10 cellular contexts compared by ENCODE assay signal in the genomic region with DNA sequence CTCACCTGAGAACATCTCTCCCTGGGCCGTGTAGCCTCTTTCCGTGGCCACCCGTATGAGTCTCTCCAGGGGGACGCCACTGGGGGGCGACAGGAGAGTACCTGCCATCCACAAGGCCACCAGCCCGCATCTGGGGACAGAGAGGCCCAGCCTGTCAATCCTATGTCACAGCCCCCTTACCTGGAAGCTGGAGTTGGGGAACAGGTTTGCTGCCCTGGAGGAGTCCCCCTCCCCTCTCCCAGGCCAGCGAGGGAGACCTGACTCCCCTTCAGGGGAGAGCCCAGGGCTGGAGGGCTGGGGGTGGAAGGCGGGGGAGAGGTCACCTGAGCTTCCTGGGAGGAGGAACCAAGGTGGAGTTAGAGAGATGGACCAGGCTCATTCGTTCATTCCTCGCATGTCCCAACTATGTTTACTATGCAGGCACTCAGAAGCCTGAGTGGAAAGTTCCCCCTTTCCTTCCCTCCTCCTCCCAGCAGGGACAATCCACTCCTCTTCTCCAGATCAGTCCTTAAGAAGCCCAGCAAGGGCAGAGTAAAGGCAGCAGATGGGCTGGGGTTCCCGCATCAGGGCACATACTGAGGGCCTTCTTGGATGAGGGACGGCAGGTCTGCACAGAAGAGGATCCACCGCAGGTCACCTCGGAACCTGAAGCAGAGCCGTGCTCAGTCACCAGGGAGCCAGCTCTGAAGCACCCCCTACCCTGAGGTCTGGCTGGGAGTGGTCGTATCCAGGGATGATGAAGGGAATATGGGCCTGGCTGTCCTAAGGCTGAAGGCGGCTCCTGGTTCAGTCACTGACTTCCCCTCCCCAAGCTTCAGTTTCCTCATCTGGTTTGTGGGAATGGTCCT. TPM values are rescaled to one million over a fixed set of nuclear protein-coding genes. Genes with fewer than 3 reads are reported as not detected.
DNase-seq lines count a peak whose midpoint lies in the region; ATAC-seq, FAIRE-seq and TF ChIP-seq lines count a peak whose summit lies in the region.
"Had no signal": no experiment of that assay in that cellular context is flagged by ENCODE, and none has a peak within 500 bp of the region (broad histone marks: within the 10 kb centered on the region; RNA-seq: fewer than 3 reads in every experiment).

No MANE protein-coding gene starts in this region.

- BruUV-seq in HepG2 (replicated peaks; lab: Mats Ljungman, UMichigan) (no TSS peak), mammary epithelial cell (replicated peaks; lab: Mats Ljungman, UMichigan) (no TSS peak)

- POLR2A ChIA-PET in HepG2 (lab: Yijun Ruan, JAX) = interaction anchor here (0.7 to 2.2 kb wide), 9 partner anchors 10 to 54 kb away, joined by 3 to 9 read pairs (median 3); a partner anchor contains a TSS

- peak; percentile 45; the same call in 1 of the 2 replicates for TF ChIP-seq RAD21 in HepG2 (CRISPR knock-in tag; IDR thresholded peaks at IDR 0.05)

- H3K4me1 ChIP-seq in HepG2 (ENCODE audit: insufficient read depth, low read length) (peaks cover 42% of the 10 kb centered on the region), mammary epithelial cell (ENCODE audit: insufficient read depth, low read length) (peaks cover 13% of the 10 kb centered on the region)

- H3K27ac ChIP-seq in HepG2 (ENCODE audit: extremely low read length, insufficient read depth, low read length) (peak overlapping the region; percentile 40), mammary epithelial cell (ENCODE audit: insufficient read depth, low read depth, low read length) (no peak overlapping the region)

- peaks cover 8% of the 10 kb centered on the region for H3K79me2 ChIP-seq in HepG2 (ENCODE audit: insufficient read depth, low read length)
- peaks cover 3% of the 10 kb centered on the region for H3K79me2 ChIP-seq in mammary epithelial cell (ENCODE audit: insufficient read depth, low read length)

- dilution Hi-C loops in mammary epithelial cell (cut with HindIII; ENCODE audit: low sequenced_read_pairs) = loop anchor here (5.0 kb wide), 1 partner anchor 37 kb away; no protein-coding TSS in a partner anchor

- DNase-seq in 8988T (peak; percentile 70), GM20000 (ENCODE audit: low spot score) (peak; percentile 42), HepG2 (ENCODE audit: low spot score) (peak; percentile 21), superior temporal gyrus (ENCODE audit: extremely low spot score) (no peak), hippocampal formation (lab: John Stamatoyannopoulos, UW) (no peak), NCI-H345 (lab: John Stamatoyannopoulos, UW) (no peak), mammary epithelial cell (no peak)
- DNase-seq in activated naive CD4-positive, alpha-beta T cell treated with anti-CD3 and anti-CD28 coated beads, Interleukin-2, amount 50 U/mL, for 72 hours (ENCODE audit: low spot score in 2 of 2) = no peak
- DNase-seq: Calu3, MM.1S had no signal

- peaks cover 2 to 4% of the 10 kb centered on the region in 2 donors for H3K36me3 Mint-ChIP-seq in activated naive CD4-positive, alpha-beta T cell treated with anti-CD3 and anti-CD28 coated beads, Interleukin-2, amount 50 U/mL, for 72 hours

- ATAC-seq in activated naive CD4-positive, alpha-beta T cell treated with anti-CD3 and anti-CD28 coated beads, Interleukin-2, amount 50 U/mL, for 72 hours = peak; percentile 42 to 55
- ATAC-seq in HepG2 = peak; percentile 57

- H3K4me2 ChIP-seq in HepG2 (ENCODE audit: low read depth, low read length) (peak overlapping the region; percentile 61), mammary epithelial cell (ENCODE audit: insufficient read depth, low read depth, low read length) (no peak overlapping the region)

- no peaks in the 10 kb centered on the region; a peak in 1 of 5 replicates for H3K27me3 ChIP-seq in HepG2 (ENCODE audit: control insufficient read depth in 1 of 2, insufficient read depth in 2 of 2, low read length in 2 of 2)
- H3K27me3 ChIP-seq in mammary epithelial cell (ENCODE audit: insufficient read depth, low read length) = no peaks in the 10 kb centered on the region

- no peaks in the 10 kb centered on the region for H3K9me3 Mint-ChIP-seq in activated naive CD4-positive, alpha-beta T cell treated with anti-CD3 and anti-CD28 coated beads, Interleukin-2, amount 50 U/mL, for 72 hours

- intact Hi-C loops in HepG2 (cut with micrococcal nuclease; ENCODE audit: unreplicated experiment) = loop anchor here (2.0 kb wide), 1 partner anchor 62 kb away; no protein-coding TSS in a partner anchor
- intact Hi-C loops in mammary epithelial cell (cut with micrococcal nuclease) = no loop called here

- no peaks in the 10 kb centered on the region for H3K9me3 ChIP-seq in HepG2 (ENCODE audit: low read length)
- H3K9me3 ChIP-seq in mammary epithelial cell (replicated peaks; ENCODE audit: insufficient read depth, low read length) = no peaks in the 10 kb centered on the region

- peak overlapping the region; percentile 45; the same call in 1 of the 2 replicates for H3K9ac ChIP-seq in HepG2 (ENCODE audit: insufficient read depth, low read depth, low read length)
- H3K9ac ChIP-seq in mammary epithelial cell (ENCODE audit: insufficient read depth, low read length) = no peak overlapping the region

- CTCF ChIA-PET in HepG2 (lab: Yijun Ruan, JAX; ENCODE audit: low intra/inter-chr PET ratio, low total read pairs) = interaction anchor here (0.7 to 1.6 kb wide), 2 partner anchors 62 to 63 kb away, joined by 3 to 4 read pairs; no protein-coding TSS in a partner anchor
- CTCF ChIA-PET in mammary epithelial cell (lab: Charles Lee; ENCODE audit: low non-redundant PET) = no interaction called here

- no peak for TF ChIP-seq EP300 in HepG2 (IDR thresholded peaks at IDR 0.05; ENCODE audit: low read depth in 2 of 2, low read length in 2 of 2)
- TF ChIP-seq EP300 in HepG2 (CRISPR knock-in tag; IDR thresholded peaks at IDR 0.05; ENCODE audit: borderline replicate concordance) = no peak

- H3K4me3 ChIP-seq in HepG2 (replicated peaks in 1 of 3; ENCODE audit: insufficient read depth in 1 of 3, low read depth in 2 of 3, low read length in 3 of 3) (peak overlapping the region in 1 of 3 experiments; percentile 26; a peak in 1 of 6 replicates), mammary epithelial cell (replicated peaks in 1 of 3; ENCODE audit: insufficient read depth in 1 of 3, low read depth in 2 of 3, low read length in 3 of 3) (no peak overlapping the region)

- no peaks in the 10 kb centered on the region for H4K20me1 ChIP-seq in HepG2 (ENCODE audit: insufficient read depth, low read length)
- H4K20me1 ChIP-seq in mammary epithelial cell (ENCODE audit: insufficient read depth, low read length) = no peaks in the 10 kb centered on the region

- H2AFZ ChIP-seq in HepG2 (ENCODE audit: low read length) (no peak overlapping the region), mammary epithelial cell (ENCODE audit: low read depth, low read length) (no peak overlapping the region)

- in situ Hi-C loops in HepG2 (cut with HindIII; ENCODE audit: extremely low pct_ligation_motif_present, low pct_unique_long_range_greater_than_20kb) (no loop called here), mammary epithelial cell (cut with MboI; ENCODE audit: low sequenced_read_pairs in 2 of 2) (no loop called here)

- H3K27ac Mint-ChIP-seq in activated naive CD4-positive, alpha-beta T cell treated with anti-CD3 and anti-CD28 coated beads, Interleukin-2, amount 50 U/mL, for 72 hours = peak overlapping the region in 1 of 2 donors; percentile 72

- peak; percentile 36 for FAIRE-seq in HepG2 (lab: Jason Lieb, UNC)

- 54% methylated on average over 6 of the region's 17 CpGs for WGBS in HepG2 (ENCODE audit: low lambda C conversion rate)
- WGBS in mammary epithelial cell (ENCODE audit: low coverage, missing lambda C conversion rate) = 90% methylated on average over 7 of the region's 17 CpGs

- TF ChIP-seq CTCF in GM20000 (IDR thresholded peaks at IDR 0.05; ENCODE audit: extremely low read depth, missing control alignments) = no peak
- peak; percentile 62 for TF ChIP-seq CTCF in HepG2 (CRISPR knock-in tag; IDR thresholded peaks at IDR 0.05)
- peak in 1 of 2 donors; percentile 4 for TF ChIP-seq CTCF in mammary epithelial cell (conservative IDR thresholded peaks at IDR 0.05 in 1 of 2, IDR thresholded peaks at IDR 0.05 in 1 of 2; ENCODE audit: extremely low read depth in 1 of 2, insufficient read depth in 1 of 2, low read depth in 1 of 2, low read length in 2 of 2)

- peaks cover 0 to 5% of the 10 kb centered on the region in 2 experiments; a peak in 2 of 5 replicates for H3K36me3 ChIP-seq in HepG2 (replicated peaks in 1 of 2; ENCODE audit: control insufficient read depth in 1 of 2, insufficient read depth in 2 of 2, low read length in 2 of 2)
- peaks cover 7% of the 10 kb centered on the region for H3K36me3 ChIP-seq in mammary epithelial cell (ENCODE audit: insufficient read depth, low read length)

- TF ChIP-seq POLR2A in HepG2 (IDR thresholded peaks at IDR 0.05; ENCODE audit: insufficient read depth in 1 of 2, low read depth in 2 of 2, low read length in 2 of 2) = no peak; a peak in 1 of 4 replicates

RNA-seq across cellular contexts. Expression of a gene that starts 5.5 kb away (rescaled TPM):
- total RNA-seq in activated naive CD4-positive, alpha-beta T cell treated with anti-CD3 and anti-CD28 coated beads, Interleukin-2, amount 50 U/mL, for 72 hours = 10 to 100 TPM; 21.4 to 23.2 TPM
- total RNA-seq in HepG2 (2016; rRNA removed; fragmentation: Illumina TruSeq; extraction: Trizol) (2.2 and 3.9 TPM in 2 replicates), mammary epithelial cell (10 to 100 TPM in 1 of 2 donors, 1 to 10 TPM in 1; 1.0 to 15.2 TPM)
- 2.1 and 5.1 TPM in 2 replicates for total RNA-seq in HepG2 (2016; cell fraction: cytosol; rRNA removed; fragmentation: Illumina TruSeq; extraction: Trizol; ENCODE audit: low read depth)
- total RNA-seq in HepG2 (2016; cell fraction: insoluble cytoplasmic fraction; rRNA removed; fragmentation: Illumina TruSeq; extraction: Trizol) = 2.2 and 3.3 TPM in 2 replicates
- total RNA-seq in HepG2 (2016; cell fraction: membrane; rRNA removed; fragmentation: Illumina TruSeq; extraction: Trizol) = 4.4 and 4.8 TPM in 2 replicates
- total RNA-seq in HepG2 (2016; cell fraction: nucleus; rRNA removed; fragmentation: Illumina TruSeq; extraction: Trizol) = 3.9 and 4.4 TPM in 2 replicates
- polyA plus RNA-seq in HepG2 (2011; rRNA removed) (7.9 and 11.3 TPM in 2 replicates), mammary epithelial cell (3.2 TPM)
- 4.7 and 5.7 TPM in 2 replicates for polyA plus RNA-seq in HepG2 (2011; cell fraction: cytosol; rRNA removed)
- 30.8 and 31.7 TPM in 2 replicates for polyA plus RNA-seq in HepG2 (2011; cell fraction: nucleus; rRNA removed)
- polyA plus RNA-seq in HepG2 (2012) = 13.1 and 16.5 TPM in 2 replicates
- 4.5 and 4.7 TPM in 2 replicates for polyA plus RNA-seq in HepG2 (2016; cell fraction: cytosol; fragmentation: Illumina TruSeq; extraction: Trizol; ENCODE audit: low read depth)
- polyA plus RNA-seq in HepG2 (2016; cell fraction: insoluble cytoplasmic fraction; fragmentation: Illumina TruSeq; extraction: Trizol; ENCODE audit: low read depth) = 10.5 and 13.7 TPM in 2 replicates
- 12.4 and 14.6 TPM in 2 replicates for polyA plus RNA-seq in HepG2 (2016; cell fraction: membrane; fragmentation: Illumina TruSeq; extraction: Trizol; ENCODE audit: low read depth)
- polyA plus RNA-seq in HepG2 (2016; cell fraction: nucleus; fragmentation: Illumina TruSeq; extraction: Trizol; ENCODE audit: insufficient read depth, low read depth) = 46.1 and 49.5 TPM in 2 replicates
- polyA minus RNA-seq in HepG2 (2011; rRNA and poly(A)+ RNA removed; ENCODE audit: low replicate concordance) = 11.2 and 11.8 TPM in 2 replicates
- 8.1 and 9.0 TPM in 2 replicates for polyA minus RNA-seq in HepG2 (2011; cell fraction: cytosol; rRNA and poly(A)+ RNA removed)
- 5.2 and 5.3 TPM in 2 replicates for polyA minus RNA-seq in HepG2 (2011; cell fraction: nucleus; rRNA and poly(A)+ RNA removed)
- polyA minus RNA-seq in mammary epithelial cell = 6.4 TPM

RNA-seq across cellular contexts. Expression of a gene that starts 6.2 kb away (rescaled TPM):
- total RNA-seq in activated naive CD4-positive, alpha-beta T cell treated with anti-CD3 and anti-CD28 coated beads, Interleukin-2, amount 50 U/mL, for 72 hours = 100 to 1,000 TPM; 197 to 227 TPM
- 55.6 and 59.6 TPM in 2 replicates for total RNA-seq in HepG2 (2016; rRNA removed; fragmentation: Illumina TruSeq; extraction: Trizol)
- total RNA-seq in HepG2 (2016; cell fraction: cytosol; rRNA removed; fragmentation: Illumina TruSeq; extraction: Trizol; ENCODE audit: low read depth) = 30.9 and 37.5 TPM in 2 replicates
- 43.3 and 60.9 TPM in 2 replicates for total RNA-seq in HepG2 (2016; cell fraction: insoluble cytoplasmic fraction; rRNA removed; fragmentation: Illumina TruSeq; extraction: Trizol)
- total RNA-seq in HepG2 (2016; cell fraction: membrane; rRNA removed; fragmentation: Illumina TruSeq; extraction: Trizol) = 30.2 and 35.2 TPM in 2 replicates
- 40.9 and 42.9 TPM in 2 replicates for total RNA-seq in HepG2 (2016; cell fraction: nucleus; rRNA removed; fragmentation: Illumina TruSeq; extraction: Trizol)
- polyA plus RNA-seq in HepG2 (2011; rRNA removed) = 111 and 162 TPM in 2 replicates
- polyA plus RNA-seq in HepG2 (2011; cell fraction: cytosol; rRNA removed) = 36.8 and 67.8 TPM in 2 replicates
- 112 and 136 TPM in 2 replicates for polyA plus RNA-seq in HepG2 (2011; cell fraction: nucleus; rRNA removed)
- polyA plus RNA-seq in HepG2 (2012) = 55.3 and 58.7 TPM in 2 replicates
- polyA plus RNA-seq in HepG2 (2016; cell fraction: cytosol; fragmentation: Illumina TruSeq; extraction: Trizol; ENCODE audit: low read depth) = 31.4 and 37.9 TPM in 2 replicates
- polyA plus RNA-seq in HepG2 (2016; cell fraction: insoluble cytoplasmic fraction; fragmentation: Illumina TruSeq; extraction: Trizol; ENCODE audit: low read depth) = 87.1 and 104 TPM in 2 replicates
- 41.6 and 53.2 TPM in 2 replicates for polyA plus RNA-seq in HepG2 (2016; cell fraction: membrane; fragmentation: Illumina TruSeq; extraction: Trizol; ENCODE audit: low read depth)
- 106 and 112 TPM in 2 replicates for polyA plus RNA-seq in HepG2 (2016; cell fraction: nucleus; fragmentation: Illumina TruSeq; extraction: Trizol; ENCODE audit: insufficient read depth, low read depth)
- polyA minus RNA-seq in HepG2 (2011; rRNA and poly(A)+ RNA removed; ENCODE audit: low replicate concordance) = 182 and 255 TPM in 2 replicates
- 80.0 and 106 TPM in 2 replicates for polyA minus RNA-seq in HepG2 (2011; cell fraction: cytosol; rRNA and poly(A)+ RNA removed)
- polyA minus RNA-seq in HepG2 (2011; cell fraction: nucleus; rRNA and poly(A)+ RNA removed) = 49.1 and 73.4 TPM in 2 replicates
- total RNA-seq in mammary epithelial cell = 10 to 100 TPM; 28.2 to 99.3 TPM
- polyA plus RNA-seq in mammary epithelial cell = 117 TPM
- polyA minus RNA-seq in mammary epithelial cell = 257 TPM

RNA-seq across cellular contexts. Expression of a gene that starts 27.9 kb away (rescaled TPM):
- 1 to 10 TPM; 8.3 to 9.4 TPM for total RNA-seq in activated naive CD4-positive, alpha-beta T cell treated with anti-CD3 and anti-CD28 coated beads, Interleukin-2, amount 50 U/mL, for 72 hours
- total RNA-seq in HepG2 (2016; rRNA removed; fragmentation: Illumina TruSeq; extraction: Trizol) (11.2 and 11.3 TPM in 2 replicates), mammary epithelial cell (10 to 100 TPM; 38.7 to 40.0 TPM)
- total RNA-seq in HepG2 (2016; cell fraction: cytosol; rRNA removed; fragmentation: Illumina TruSeq; extraction: Trizol; ENCODE audit: low read depth) = 2.2 and 2.9 TPM in 2 replicates
- 11.1 and 11.2 TPM in 2 replicates for total RNA-seq in HepG2 (2016; cell fraction: insoluble cytoplasmic fraction; rRNA removed; fragmentation: Illumina TruSeq; extraction: Trizol)
- 6.2 and 7.0 TPM in 2 replicates for total RNA-seq in HepG2 (2016; cell fraction: membrane; rRNA removed; fragmentation: Illumina TruSeq; extraction: Trizol)
- total RNA-seq in HepG2 (2016; cell fraction: nucleus; rRNA removed; fragmentation: Illumina TruSeq; extraction: Trizol) = 9.4 and 10.1 TPM in 2 replicates
- polyA plus RNA-seq in HepG2 (2011; rRNA removed) (6.9 and 12.4 TPM in 2 replicates), mammary epithelial cell (25.4 TPM)
- polyA plus RNA-seq in HepG2 (2011; cell fraction: cytosol; rRNA removed) = 7.5 and 8.3 TPM in 2 replicates
- polyA plus RNA-seq in HepG2 (2011; cell fraction: nucleus; rRNA removed) = 10.9 and 11.5 TPM in 2 replicates
- polyA plus RNA-seq in HepG2 (2012) = 5.5 and 8.9 TPM in 2 replicates
- polyA plus RNA-seq in HepG2 (2016; cell fraction: cytosol; fragmentation: Illumina TruSeq; extraction: Trizol; ENCODE audit: low read depth) = 1.6 and 1.9 TPM in 2 replicates
- polyA plus RNA-seq in HepG2 (2016; cell fraction: insoluble cytoplasmic fraction; fragmentation: Illumina TruSeq; extraction: Trizol; ENCODE audit: low read depth) = 9.6 and 11.1 TPM in 2 replicates
- polyA plus RNA-seq in HepG2 (2016; cell fraction: membrane; fragmentation: Illumina TruSeq; extraction: Trizol; ENCODE audit: low read depth) = 4.0 and 4.4 TPM in 2 replicates
- polyA plus RNA-seq in HepG2 (2016; cell fraction: nucleus; fragmentation: Illumina TruSeq; extraction: Trizol; ENCODE audit: insufficient read depth, low read depth) = 16.8 and 17.2 TPM in 2 replicates
- 7.6 and 22.0 TPM in 2 replicates for polyA minus RNA-seq in HepG2 (2011; rRNA and poly(A)+ RNA removed; ENCODE audit: low replicate concordance)
- polyA minus RNA-seq in HepG2 (2011; cell fraction: cytosol; rRNA and poly(A)+ RNA removed) = 4.2 and 6.6 TPM in 2 replicates
- polyA minus RNA-seq in HepG2 (2011; cell fraction: nucleus; rRNA and poly(A)+ RNA removed) = 5.5 and 7.5 TPM in 2 replicates
- 36.0 TPM for polyA minus RNA-seq in mammary epithelial cell

RNA-seq across cellular contexts. Expression of a gene that starts 28.1 kb away (rescaled TPM):
- 10 to 100 TPM; 25.5 to 39.8 TPM for total RNA-seq in activated naive CD4-positive, alpha-beta T cell treated with anti-CD3 and anti-CD28 coated beads, Interleukin-2, amount 50 U/mL, for 72 hours
- 10.3 and 17.2 TPM in 2 replicates for total RNA-seq in HepG2 (2016; rRNA removed; fragmentation: Illumina TruSeq; extraction: Trizol)
- 11.6 and 12.3 TPM in 2 replicates for total RNA-seq in HepG2 (2016; cell fraction: cytosol; rRNA removed; fragmentation: Illumina TruSeq; extraction: Trizol; ENCODE audit: low read depth)
- 8.6 and 17.5 TPM in 2 replicates for total RNA-seq in HepG2 (2016; cell fraction: insoluble cytoplasmic fraction; rRNA removed; fragmentation: Illumina TruSeq; extraction: Trizol)
- 16.6 and 19.5 TPM in 2 replicates for total RNA-seq in HepG2 (2016; cell fraction: membrane; rRNA removed; fragmentation: Illumina TruSeq; extraction: Trizol)
- 13.3 and 18.3 TPM in 2 replicates for total RNA-seq in HepG2 (2016; cell fraction: nucleus; rRNA removed; fragmentation: Illumina TruSeq; extraction: Trizol)
- 12.3 and 14.7 TPM in 2 replicates for polyA plus RNA-seq in HepG2 (2011; rRNA removed)
- 9.9 and 15.6 TPM in 2 replicates for polyA plus RNA-seq in HepG2 (2011; cell fraction: cytosol; rRNA removed)
- polyA plus RNA-seq in HepG2 (2011; cell fraction: nucleus; rRNA removed) = 54.2 and 65.2 TPM in 2 replicates
- 8.7 and 13.0 TPM in 2 replicates for polyA plus RNA-seq in HepG2 (2012)
- 5.6 and 6.3 TPM in 2 replicates for polyA plus RNA-seq in HepG2 (2016; cell fraction: cytosol; fragmentation: Illumina TruSeq; extraction: Trizol; ENCODE audit: low read depth)
- polyA plus RNA-seq in HepG2 (2016; cell fraction: insoluble cytoplasmic fraction; fragmentation: Illumina TruSeq; extraction: Trizol; ENCODE audit: low read depth) = 7.8 and 9.6 TPM in 2 replicates
- 8.1 and 8.4 TPM in 2 replicates for polyA plus RNA-seq in HepG2 (2016; cell fraction: membrane; fragmentation: Illumina TruSeq; extraction: Trizol; ENCODE audit: low read depth)
- polyA plus RNA-seq in HepG2 (2016; cell fraction: nucleus; fragmentation: Illumina TruSeq; extraction: Trizol; ENCODE audit: insufficient read depth, low read depth) = 21.5 and 25.0 TPM in 2 replicates
- polyA minus RNA-seq in HepG2 (2011; rRNA and poly(A)+ RNA removed; ENCODE audit: low replicate concordance) = 22.0 and 30.0 TPM in 2 replicates
- 7.7 and 9.0 TPM in 2 replicates for polyA minus RNA-seq in HepG2 (2011; cell fraction: cytosol; rRNA and poly(A)+ RNA removed)
- polyA minus RNA-seq in HepG2 (2011; cell fraction: nucleus; rRNA and poly(A)+ RNA removed) = 19.1 and 21.8 TPM in 2 replicates
- 10 to 100 TPM; 23.8 to 32.0 TPM for total RNA-seq in mammary epithelial cell
- polyA plus RNA-seq in mammary epithelial cell = 23.0 TPM
- 39.1 TPM for polyA minus RNA-seq in mammary epithelial cell

RNA-seq across cellular contexts. Expression of a gene that starts 30.5 kb away (rescaled TPM):
- total RNA-seq in activated naive CD4-positive, alpha-beta T cell treated with anti-CD3 and anti-CD28 coated beads, Interleukin-2, amount 50 U/mL, for 72 hours = not detected
- not detected in 2 replicates for total RNA-seq in HepG2 (2016; rRNA removed; fragmentation: Illumina TruSeq; extraction: Trizol)
- total RNA-seq in HepG2 (2016; cell fraction: cytosol; rRNA removed; fragmentation: Illumina TruSeq; extraction: Trizol; ENCODE audit: low read depth) = not detected in 2 replicates
- total RNA-seq in HepG2 (2016; cell fraction: insoluble cytoplasmic fraction; rRNA removed; fragmentation: Illumina TruSeq; extraction: Trizol) = not detected in 2 replicates
- total RNA-seq in HepG2 (2016; cell fraction: membrane; rRNA removed; fragmentation: Illumina TruSeq; extraction: Trizol) = not detected in 2 replicates
- total RNA-seq in HepG2 (2016; cell fraction: nucleus; rRNA removed; fragmentation: Illumina TruSeq; extraction: Trizol) = not detected in 2 replicates
- polyA plus RNA-seq in HepG2 (2011; rRNA removed) = 0.61 and 2.5 TPM in 2 replicates
- 0.25 TPM in 1 of 2 replicates, not detected in the other for polyA plus RNA-seq in HepG2 (2011; cell fraction: cytosol; rRNA removed)
- polyA plus RNA-seq in HepG2 (2011; cell fraction: nucleus; rRNA removed) = 1.1 and 5.8 TPM in 2 replicates
- 1.5 and 1.6 TPM in 2 replicates for polyA plus RNA-seq in HepG2 (2012)
- polyA plus RNA-seq in HepG2 (2016; cell fraction: cytosol; fragmentation: Illumina TruSeq; extraction: Trizol; ENCODE audit: low read depth) = not detected in 2 replicates
- polyA plus RNA-seq in HepG2 (2016; cell fraction: insoluble cytoplasmic fraction; fragmentation: Illumina TruSeq; extraction: Trizol; ENCODE audit: low read depth) = not detected in 2 replicates
- polyA plus RNA-seq in HepG2 (2016; cell fraction: membrane; fragmentation: Illumina TruSeq; extraction: Trizol; ENCODE audit: low read depth) = not detected in 2 replicates
- not detected in 2 replicates for polyA plus RNA-seq in HepG2 (2016; cell fraction: nucleus; fragmentation: Illumina TruSeq; extraction: Trizol; ENCODE audit: insufficient read depth, low read depth)
- polyA minus RNA-seq in HepG2 (2011; rRNA and poly(A)+ RNA removed; ENCODE audit: low replicate concordance) = 1.6 TPM in 1 of 2 replicates, not detected in the other
- not detected in 2 replicates for polyA minus RNA-seq in HepG2 (2011; cell fraction: cytosol; rRNA and poly(A)+ RNA removed)
- polyA minus RNA-seq in HepG2 (2011; cell fraction: nucleus; rRNA and poly(A)+ RNA removed) = 1.7 and 4.5 TPM in 2 replicates
- 100 to 1,000 TPM; 106 to 107 TPM for total RNA-seq in mammary epithelial cell
- 166 TPM for polyA plus RNA-seq in mammary epithelial cell
- polyA minus RNA-seq in mammary epithelial cell = 99.5 TPM

Comparison
In these comparisons a context has a peak if more than half of its experiments do, and no peak if none do; other contexts are left out.
1. DNase-seq: peak in 8988T (single experiment), GM20000 (single experiment) and HepG2 (single experiment); none in activated naive CD4-positive, alpha-beta T cell treated with anti-CD3 and anti-CD28 coated beads, Interleukin-2, amount 50 U/mL, for 72 hours (0 of 2), superior temporal gyrus (single experiment), hippocampal formation (0 of 2), NCI-H345 (single experiment) and mammary epithelial cell (single experiment).